8 cellular contexts compared by ENCODE assay signal in the genomic region with DNA sequence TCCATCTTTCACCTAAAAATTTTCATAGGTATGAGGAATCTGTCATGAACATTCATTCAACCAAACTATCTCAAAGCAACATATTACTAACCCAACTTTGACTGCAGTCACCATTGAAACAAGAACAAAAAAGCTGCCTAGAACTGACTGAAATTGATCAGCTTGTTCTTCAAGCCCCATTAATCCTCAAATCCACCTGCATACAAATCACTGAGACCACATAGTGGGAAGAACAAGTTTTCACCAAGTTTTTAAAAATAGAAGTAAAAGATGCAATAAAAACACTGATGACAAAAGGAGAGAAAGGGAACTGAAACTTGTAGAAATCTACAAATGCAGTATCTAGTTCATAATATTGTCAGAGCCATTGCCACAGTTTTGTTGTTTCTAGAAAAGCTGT. TPM values are rescaled to one million over a fixed set of nuclear protein-coding genes. Genes with fewer than 3 reads are reported as not detected.
DNase-seq lines count a peak whose midpoint lies in the region; ATAC-seq and TF ChIP-seq lines count a peak whose summit lies in the region.

No MANE protein-coding gene starts in this region.

- H3K9me3 ChIP-seq in ascending aorta, result no peaks in the 10 kb centered on the region
- no peaks in the 10 kb centered on the region for H3K9me3 ChIP-seq in skeletal muscle satellite cell (replicated peaks; ENCODE audit: low read length)

- H3K4me3 ChIP-seq in ascending aorta (peak overlapping the region; percentile 25 to 83), skeletal muscle satellite cell (ENCODE audit: low read length) (peak overlapping the region; percentile 26)

- ATAC-seq in GM19023 (IDR thresholded peaks at IDR 0.05; ENCODE audit: unreplicated experiment) (peak; percentile 84), HG02938 (IDR thresholded peaks at IDR 0.05; ENCODE audit: unreplicated experiment) (peak; percentile 81)

- no peaks in the 10 kb centered on the region for H3K27me3 ChIP-seq in ascending aorta
- no peaks in the 10 kb centered on the region for H3K27me3 ChIP-seq in skeletal muscle satellite cell (ENCODE audit: control insufficient read depth, insufficient read depth, low read length)

- TF ChIP-seq CTCF in ascending aorta (IDR thresholded peaks at IDR 0.05), result no peak

- intact Hi-C loops in ascending aorta (cut with DNase I), result loop anchor here (1.0 kb wide), 1 partner anchor 20 kb away; no protein-coding TSS in a partner anchor

- peak overlapping the region; percentile 67 for H3K4me2 ChIP-seq in skeletal muscle satellite cell (ENCODE audit: low read length)

- H3K27ac ChIP-seq in ascending aorta, result peak overlapping the region; percentile 90 to 91

- H3K9ac ChIP-seq in skeletal muscle satellite cell (ENCODE audit: low read depth, low read length), result peak overlapping the region; percentile 81

- H3K36me3 ChIP-seq in ascending aorta, result no peaks in the 10 kb centered on the region
- H3K36me3 ChIP-seq in skeletal muscle satellite cell (ENCODE audit: insufficient read depth, low read length), result no peaks in the 10 kb centered on the region

- DNase-seq in ascending aorta (ENCODE audit: low spot score in 2 of 2) (no peak), H4 (ENCODE audit: low spot score) (no peak), putamen (ENCODE audit: low spot score) (no peak), DMS79 treated with DMSO at 0.1 percent for 48 hours (lab: John Stamatoyannopoulos, UW) (no peak)
- DNase-seq in NK-92 treated with Interleukin-12 subunit alpha and Interleukin-12 subunit beta, amount 100 ng/mL, for 24 hours (lab: John Stamatoyannopoulos, UW), result no peak

- H3K4me1 ChIP-seq in ascending aorta (peaks cover 8 to 48% of the 10 kb centered on the region in 2 donors), skeletal muscle satellite cell (ENCODE audit: control insufficient read depth, insufficient read depth, low read length) (peaks cover 77% of the 10 kb centered on the region)

RNA-seq across cellular contexts. Expression of gene SORT1, which starts 6.1 kb away (rescaled TPM):
- total RNA-seq in ascending aorta, result 111 TPM
- 1.0 and 13.1 TPM in 2 replicates for total RNA-seq in skeletal muscle satellite cell (2012; rRNA removed)
- 3.7 and 7.4 TPM in 2 replicates for total RNA-seq in H4 (2014; rRNA removed; shearing (Covaris generic))

RNA-seq across cellular contexts. Expression of gene PSMA5, which starts 34.6 kb away (rescaled TPM):
- total RNA-seq in ascending aorta, result 2.6 TPM
- total RNA-seq in skeletal muscle satellite cell (2012; rRNA removed), result 55.3 and 65.4 TPM in 2 replicates
- 154 and 184 TPM in 2 replicates for total RNA-seq in H4 (2014; rRNA removed; shearing (Covaris generic))

Comparison
In these comparisons a context has a peak if more than half of its experiments do, and no peak if none do; other contexts are left out.
1. RNA of gene SORT1, which starts 6.1 kb away (total RNA-seq): 111 TPM in ascending aorta (single experiment); 3.7 to 7.4 TPM in H4; every median in the first group is over 10 times any median in the second.
2. RNA of gene PSMA5, which starts 34.6 kb away (total RNA-seq): 154 to 184 TPM in H4; 2.6 TPM in ascending aorta (single experiment); every median in the first group is over 10 times any median in the second.